ENCODE assay signal across 8 cellular contexts in the genomic region with DNA sequence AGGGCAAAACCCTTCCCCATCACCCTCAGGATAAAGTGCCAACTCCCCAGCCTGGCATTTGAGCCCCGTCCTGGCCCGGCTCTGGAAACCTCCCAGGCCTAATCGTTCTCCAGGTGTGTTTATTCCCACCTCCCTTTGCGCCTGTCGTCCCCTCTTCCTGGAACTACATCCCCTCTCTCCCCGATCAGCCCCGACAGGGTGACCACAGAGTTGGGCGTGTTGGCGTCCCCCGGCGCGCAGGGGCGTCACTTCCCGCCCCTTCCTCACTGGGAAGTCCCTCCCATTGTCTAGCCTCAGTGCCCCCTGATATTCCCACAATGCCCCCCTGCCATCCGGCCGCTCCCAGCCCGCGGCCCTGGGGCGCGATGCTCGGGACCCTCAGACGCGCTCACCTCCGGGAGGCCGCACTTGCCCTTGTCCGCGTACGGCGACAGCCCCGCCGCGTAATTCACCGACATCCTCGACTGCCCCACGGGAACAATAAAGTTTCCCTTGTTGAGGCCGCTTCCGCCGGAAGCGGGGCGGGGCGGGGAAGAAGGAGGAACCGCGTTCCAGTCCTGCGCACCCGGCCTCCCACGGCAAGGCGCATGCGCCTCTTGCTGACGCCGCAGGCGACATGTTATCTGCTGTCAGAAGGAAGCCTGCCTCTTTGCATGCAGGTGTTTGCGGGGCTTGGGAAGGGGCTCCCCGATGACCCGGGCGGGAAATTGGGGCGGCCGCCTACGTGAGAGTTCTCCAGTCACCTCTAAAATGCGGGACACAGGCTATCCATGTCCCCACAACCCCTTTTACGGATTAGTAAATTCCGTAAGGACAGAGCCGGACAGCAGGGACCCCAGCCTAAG. TPM values are rescaled to one million over a fixed set of nuclear protein-coding genes. Genes with fewer than 3 reads are reported as not detected.
DNase-seq lines count a peak whose midpoint lies in the region; ATAC-seq and TF ChIP-seq lines count a peak whose summit lies in the region.

A gene (plus strand): TSS at position 608 of the 845 bp plus-strand sequence. CDS start 3,737 bp downstream, outside the sequence.
A gene (minus strand): TSS at position 482 of the 845 bp plus-strand sequence. CDS start 24 bp downstream, at position 458.

- H3K4me1 Mint-ChIP-seq in brain, result peaks cover 47% of the 10 kb centered on the region

- H3K27me3 ChIP-seq in iPS DF 6.9 (ENCODE audit: control insufficient read depth, insufficient read depth, low read length) (no peaks in the 10 kb centered on the region), sigmoid colon (no peaks in the 10 kb centered on the region)

- no peaks in the 10 kb centered on the region for H3K9me3 ChIP-seq in iPS DF 6.9 (ENCODE audit: control insufficient read depth, insufficient read depth, low read length)
- H3K9me3 ChIP-seq in sigmoid colon, result no peaks in the 10 kb centered on the region

- ATAC-seq in GM18502 (IDR thresholded peaks at IDR 0.05; ENCODE audit: poor library complexity, unreplicated experiment), result peak; percentile 57
- peak; percentile 62 for ATAC-seq in HG03025 (IDR thresholded peaks at IDR 0.05; ENCODE audit: low FRiP score, unreplicated experiment)
- no peak for ATAC-seq in HG03520 (IDR thresholded peaks at IDR 0.05; ENCODE audit: unreplicated experiment)

- H3K9me3 Mint-ChIP-seq in brain, result peaks cover 0 to 8% (median 0%) of the 10 kb centered on the region in 5 experiments

- intact Hi-C loops in sigmoid colon (cut with DNase I), result loop anchor here (5.0 kb wide), 1 partner anchor 195 kb away; a partner anchor contains a TSS

- peak within 1 kb of the TSS; percentile 99 for H3K4me3 Mint-ChIP-seq in brain

- H3K36me3 ChIP-seq in iPS DF 6.9 (ENCODE audit: control insufficient read depth, insufficient read depth, low read length), result no peaks in the 10 kb centered on the region
- H3K36me3 ChIP-seq in sigmoid colon, result peaks cover 0 to 16% (median 3%) of the 10 kb centered on the region in 4 donors

- H3K4me1 ChIP-seq in iPS DF 6.9 (ENCODE audit: control insufficient read depth, insufficient read depth, low read length) (no peaks in the 10 kb centered on the region), sigmoid colon (peaks cover 0 to 22% (median 20%) of the 10 kb centered on the region in 4 donors)

- TF ChIP-seq POLR2A in sigmoid colon (IDR thresholded peaks at IDR 0.05), result peak; percentile 45 to 74

- peaks cover 22% of the 10 kb centered on the region for H3K36me3 Mint-ChIP-seq in brain

- TF ChIP-seq CTCF in brain (conservative IDR thresholded peaks at IDR 0.05), result no peak
- no peak for TF ChIP-seq CTCF in sigmoid colon (IDR thresholded peaks at IDR 0.05)

- H3K27me3 Mint-ChIP-seq in brain, result peaks cover 11% of the 10 kb centered on the region

- peak within 1 kb of the TSS; percentile 85 for H3K4me3 ChIP-seq in iPS DF 6.9 (ENCODE audit: low read length)
- H3K4me3 ChIP-seq in sigmoid colon, result peak within 1 kb of the TSS; percentile 82 to 100 (median 94)

- TF ChIP-seq EP300 in sigmoid colon (IDR thresholded peaks at IDR 0.05), result peak in 2 of 4 donors; percentile 21 to 51

- peak; percentile 65 for DNase-seq in NCI-H2107 treated with DMSO at 0.1 percent for 48 hours (lab: John Stamatoyannopoulos, UW; ENCODE audit: unreplicated experiment)
- DNase-seq in UCSD-AML1 (lab: John Stamatoyannopoulos, UW; ENCODE audit: unreplicated experiment), result peak; percentile 96
- DNase-seq in iPS DF 6.9 (ENCODE audit: low read depth, low spot score), result peak; percentile 84
- peak; percentile 98 for DNase-seq in sigmoid colon

- H3K27ac Mint-ChIP-seq in brain, result peak within 1 kb of the TSS; percentile 92 to 99 (median 99)

- H3K27ac ChIP-seq in iPS DF 6.9 (ENCODE audit: low read length) (no peak within 1 kb of the TSS), sigmoid colon (peak within 1 kb of the TSS; percentile 81 to 87 (median 82))

- WGBS in iPS DF 6.9 (ENCODE audit: insufficient coverage, insufficient read length), result no CpG with 5 or more reads among the region's 62 CpGs
- WGBS in sigmoid colon, 2 donors, result 0 to 1% methylated on average over 62 of the region's 62 CpGs

RNA-seq across cellular contexts. Expression of the first gene that starts in this region (rescaled TPM):
- 6.2 TPM for polyA plus RNA-seq in brain (ENCODE audit: insufficient read depth, low read depth, low replicate concordance)
- total RNA-seq in sigmoid colon, result under 1 TPM; 0.36 to 0.99 (median 0.69) TPM
- 1 to 10 TPM in 1 of 3 donors, under 1 TPM in 1, not detected in 1; 0.60 to 1.2 TPM for polyA plus RNA-seq in sigmoid colon

RNA-seq across cellular contexts. Expression of the second gene that starts in this region (rescaled TPM):
- polyA plus RNA-seq in brain (ENCODE audit: insufficient read depth, low read depth, low replicate concordance) (39.6 TPM), sigmoid colon (100 to 1,000 TPM in 2 of 3 donors, 10 to 100 TPM in 1; 66.1 to 132 (median 129) TPM)
- 10 to 100 TPM; 10.3 to 23.5 (median 18.1) TPM for total RNA-seq in sigmoid colon
